Comparison of ENCODE assay signal across 8 cellular contexts in the genomic region with DNA sequence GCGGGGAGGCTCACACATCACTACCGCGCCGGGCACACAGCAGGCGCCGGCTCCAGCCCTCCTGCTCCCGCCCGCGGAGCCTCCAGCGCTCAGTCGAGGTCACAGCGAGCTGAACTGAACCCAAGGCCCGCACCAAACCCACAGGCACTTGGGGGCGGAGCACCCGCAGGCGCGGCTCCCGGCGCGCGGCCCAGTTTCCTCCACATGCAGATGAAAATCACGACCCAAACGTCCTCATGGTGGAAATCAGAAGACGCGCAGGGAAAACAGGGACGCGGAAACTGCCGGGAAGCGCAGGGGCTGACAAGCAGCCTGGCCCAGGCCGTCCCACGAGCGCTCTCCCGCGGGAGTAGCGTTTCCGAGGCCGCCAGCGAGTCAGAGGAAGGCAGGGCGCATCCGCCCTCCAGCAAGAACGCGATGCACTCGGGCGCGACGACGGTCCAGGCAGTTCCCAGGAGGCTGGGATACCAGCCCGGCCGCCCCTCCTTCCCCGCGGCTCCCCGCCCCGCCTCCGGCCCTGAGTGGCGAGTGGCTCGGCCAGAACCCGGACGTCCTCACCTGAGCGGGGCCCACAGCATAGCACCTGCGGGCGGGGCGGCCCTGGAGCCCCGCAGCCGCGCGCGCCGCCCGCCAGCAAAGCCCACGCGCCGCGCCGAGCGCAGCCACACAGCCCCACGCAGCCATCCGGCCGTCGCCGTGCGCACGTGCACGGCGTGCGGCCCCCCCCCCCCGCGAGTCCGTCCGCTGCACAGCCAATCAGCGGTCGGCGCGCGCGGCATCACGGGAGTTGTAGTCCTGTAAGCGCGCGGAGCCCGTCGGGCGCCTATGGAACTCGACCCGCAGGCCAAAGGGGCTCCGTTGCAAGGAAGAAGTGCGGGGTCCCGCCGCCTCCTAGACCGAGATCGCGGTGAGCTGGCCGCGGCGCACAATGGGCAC. TPM values are rescaled to one million over a fixed set of nuclear protein-coding genes. Genes with fewer than 3 reads are reported as not detected.
DNase-seq lines count a peak whose midpoint lies in the region; TF ChIP-seq lines count a peak whose summit lies in the region.

HDHD5 (minus strand) TSS at position 710 of the 936 bp plus-strand sequence; CDS start at position 684, 26 bp downstream.

- peak; percentile 47; the same call in 1 of the 2 replicates for TF ChIP-seq CTCF in HEK293 (tag by site-specific recombination; IDR thresholded peaks at IDR 0.05)

- DNase-seq in GDM1 (lab: John Stamatoyannopoulos, UW) = peak; percentile 82
- peak; percentile 78 for DNase-seq in MV-4-11 (lab: John Stamatoyannopoulos, UW)
- DNase-seq in SK-N-DZ (ENCODE audit: low spot score) = peak; percentile 88
- peak; percentile 93 for DNase-seq in activated naive CD4-positive, alpha-beta T cell treated with anti-CD3 and anti-CD28 coated beads, Interleukin-2, amount 50 U/mL, for 16 hours
- DNase-seq in germinal center (ENCODE audit: low spot score) = peak; percentile 96
- peak; percentile 23 to 93 (median 84) for DNase-seq in nucleus accumbens (lab: John Stamatoyannopoulos, UW)
- peak; percentile 35 to 96 (median 84) for DNase-seq in substantia nigra (lab: John Stamatoyannopoulos, UW)

- H3K36me3 ChIP-seq in HEK293 (ENCODE audit: control insufficient read depth in 2 of 2, insufficient read depth in 1 of 2, low read length in 2 of 2) = peaks cover 0 to 3% of the 10 kb centered on the region in 2 experiments; a peak in 1 of 3 replicates

- H3K4me3 ChIP-seq in HEK293 (ENCODE audit: low read depth, low read length) = peak within 1 kb of the TSS; percentile 73

- peaks cover 7% of the 10 kb centered on the region for H3K4me1 ChIP-seq in HEK293 (ENCODE audit: control insufficient read depth, insufficient read depth, low read length)

- H3K27ac ChIP-seq in HEK293 (ENCODE audit: extremely low read depth, low read depth, low read length) (peak within 1 kb of the TSS; percentile 76), substantia nigra (ENCODE audit: low read depth, low read length, poor library complexity, severe bottlenecking) (peak within 1 kb of the TSS; percentile 78)

- H3K9me3 ChIP-seq in HEK293 (ENCODE audit: control insufficient read depth, insufficient read depth, low read depth, low read length) = no peaks in the 10 kb centered on the region

- POLR2A ChIA-PET in HEK293 (lab: Yijun Ruan, JAX) = interaction anchor here (0.7 to 3.8 kb wide), 4 partner anchors 13 to 210 kb away, joined by 3 to 35 read pairs (median 3); no protein-coding TSS in a partner anchor

- CTCF ChIA-PET in HEK293 (lab: Yijun Ruan, JAX) = interaction anchor here (0.7 to 8.9 kb wide), 3 partner anchors 13 to 186 kb away, joined by 6 to 87 read pairs (median 10); no protein-coding TSS in a partner anchor

TF ChIP-seq in HEK293, 187 proteins besides CTCF, POLR2A, EP300 and RAD21 (continues in another document):
- TF ChIP-seq ZNF558 (tag by site-specific recombination; IDR thresholded peaks at IDR 0.05) (no peak), ZNF426 (tag by site-specific recombination; IDR thresholded peaks at IDR 0.05) (no peak), ZNF2 (tag by site-specific recombination; IDR thresholded peaks at IDR 0.05) (0 out of 2 replicates have a peak, but pooled peaks have one; percentile 28), ZNF561 (tag by site-specific recombination; IDR thresholded peaks at IDR 0.05; ENCODE audit: borderline replicate concordance) (0 out of 2 replicates have a peak, but pooled peaks have one; percentile 18), ZNF248 (tag by site-specific recombination; IDR thresholded peaks at IDR 0.05) (no peak), ATF2 (tag by site-specific recombination; IDR thresholded peaks at IDR 0.05; ENCODE audit: low read depth) (no peak), ZNF112 (tag by site-specific recombination; IDR thresholded peaks at IDR 0.05) (no peak), ZNF302 (tag by site-specific recombination; IDR thresholded peaks at IDR 0.05; ENCODE audit: low read depth) (no peak), REPIN1 (tag by site-specific recombination; IDR thresholded peaks at IDR 0.05; ENCODE audit: low read depth) (no peak), ZNF266 (tag by site-specific recombination; IDR thresholded peaks at IDR 0.05; ENCODE audit: low read depth) (no peak), ZNF202 (tag by site-specific recombination; IDR thresholded peaks at IDR 0.05; ENCODE audit: borderline replicate concordance) (no peak), ZXDB (tag by site-specific recombination; IDR thresholded peaks at IDR 0.05) (peak; percentile 91), MEIS1 (CRISPR knock-in tag; IDR thresholded peaks at IDR 0.05; ENCODE audit: borderline replicate concordance) (0 out of 2 replicates have a peak, but pooled peaks have one; percentile 38), ZNF221 (tag by site-specific recombination; IDR thresholded peaks at IDR 0.05; ENCODE audit: borderline replicate concordance) (no peak), HOXC10 (CRISPR knock-in tag; IDR thresholded peaks at IDR 0.05) (no peak), YY2 (tag by site-specific recombination; IDR thresholded peaks at IDR 0.05) (no peak; the same call in 1 of the 2 replicates), HIC1 (tag by site-specific recombination; IDR thresholded peaks at IDR 0.05) (no peak; the same call in 1 of the 2 replicates), PATZ1 (tag by site-specific recombination; IDR thresholded peaks at IDR 0.05) (peak; percentile 80; the same call in 1 of the 2 replicates), ZNF146 (tag by site-specific recombination; IDR thresholded peaks at IDR 0.05) (no peak), ZNF677 (tag by site-specific recombination; IDR thresholded peaks at IDR 0.05) (no peak)
- TF ChIP-seq, protein P1, sequence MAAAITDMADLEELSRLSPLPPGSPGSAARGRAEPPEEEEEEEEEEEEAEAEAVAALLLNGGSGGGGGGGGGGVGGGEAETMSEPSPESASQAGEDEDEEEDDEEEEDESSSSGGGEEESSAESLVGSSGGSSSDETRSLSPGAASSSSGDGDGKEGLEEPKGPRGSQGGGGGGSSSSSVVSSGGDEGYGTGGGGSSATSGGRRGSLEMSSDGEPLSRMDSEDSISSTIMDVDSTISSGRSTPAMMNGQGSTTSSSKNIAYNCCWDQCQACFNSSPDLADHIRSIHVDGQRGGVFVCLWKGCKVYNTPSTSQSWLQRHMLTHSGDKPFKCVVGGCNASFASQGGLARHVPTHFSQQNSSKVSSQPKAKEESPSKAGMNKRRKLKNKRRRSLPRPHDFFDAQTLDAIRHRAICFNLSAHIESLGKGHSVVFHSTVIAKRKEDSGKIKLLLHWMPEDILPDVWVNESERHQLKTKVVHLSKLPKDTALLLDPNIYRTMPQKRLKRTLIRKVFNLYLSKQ (tag by site-specific recombination; IDR thresholded peaks at IDR 0.05; ENCODE audit: borderline replicate concordance) = no peak

RNA-seq across cellular contexts. Expression of gene HDHD5, which starts in this region (rescaled TPM):
- polyA plus RNA-seq in SK-N-DZ (2014; cell fraction: cytosol; rRNA removed) = 130 and 163 TPM in 2 replicates
- polyA plus RNA-seq in SK-N-DZ (2014; cell fraction: nucleus; rRNA removed) = 108 and 111 TPM in 2 replicates

Comparison
In these comparisons a context has a peak if more than half of its experiments do, and no peak if none do; other contexts are left out.
1. Peak in every context shown above with its lines: DNase-seq, H3K4me3 ChIP-seq and H3K27ac ChIP-seq.